In genomic region chr4:89837385-89837995, GRCh38 we compare ENCODE assay signal across 8 cellular contexts. TPM values are rescaled to one million over a fixed set of nuclear protein-coding genes. Genes with fewer than 3 reads are reported as not detected.
DNase-seq lines count a peak whose midpoint lies in the region; FAIRE-seq and TF ChIP-seq lines count a peak whose summit lies in the region.

No MANE protein-coding gene starts in this region.

- H3K27ac Mint-ChIP-seq in endodermal cell, result peak overlapping the region; percentile 80

- H3K4me1 Mint-ChIP-seq in endodermal cell, result no peaks in the 10 kb centered on the region

- H3K4me3 ChIP-seq in WERI-Rb-1 (ENCODE audit: low read depth, low read length) (peak overlapping the region; percentile 59), endodermal cell (ENCODE audit: low read length) (peak overlapping the region; percentile 84)

- peak overlapping the region; percentile 77 for H3K4me3 Mint-ChIP-seq in endodermal cell

- FAIRE-seq in HTR-8/SVneo (lab: Jason Lieb, UNC) (no peak), H54 (lab: Jason Lieb, UNC) (no peak)

- H3K27ac ChIP-seq in WERI-Rb-1 (peak overlapping the region; percentile 70), endodermal cell (ENCODE audit: low read depth, low read length) (peak overlapping the region; percentile 54), temporal lobe (ENCODE audit: low read depth, low read length) (peak overlapping the region; percentile 58)

- H3K27me3 Mint-ChIP-seq in endodermal cell (ENCODE audit: insufficient read depth), result peaks cover 34% of the 10 kb centered on the region

- TF ChIP-seq CTCF in WERI-Rb-1 (IDR thresholded peaks at IDR 0.05; ENCODE audit: low read depth, low read length) (peak; percentile 46), endodermal cell (conservative IDR thresholded peaks at IDR 0.05) (peak; percentile 61)

- H3K9ac ChIP-seq in endodermal cell (ENCODE audit: extremely low read depth, low read length, poor library complexity, severe bottlenecking), result no peak overlapping the region

- no peaks in the 10 kb centered on the region for H3K36me3 Mint-ChIP-seq in endodermal cell (ENCODE audit: low read depth)

- no peaks in the 10 kb centered on the region for H3K27me3 ChIP-seq in WERI-Rb-1 (ENCODE audit: insufficient read depth, low read depth, severe bottlenecking)
- peaks cover 41% of the 10 kb centered on the region for H3K27me3 ChIP-seq in endodermal cell (ENCODE audit: control insufficient read depth, insufficient read depth, low read length, poor library complexity, severe bottlenecking)

- H3K9me3 ChIP-seq in WERI-Rb-1 (ENCODE audit: severe bottlenecking) (no peaks in the 10 kb centered on the region), endodermal cell (ENCODE audit: control insufficient read depth, low read length) (no peaks in the 10 kb centered on the region)

- peak; percentile 35 to 81 (median 81) for DNase-seq in NCI-H1417 (lab: John Stamatoyannopoulos, UW)
- DNase-seq in NCI-H1417 treated with DMSO at 0.1 percent for 48 hours (lab: John Stamatoyannopoulos, UW), result no peak
- DNase-seq in HTR-8/SVneo (ENCODE audit: insufficient read length, low spot score), result peak; percentile 20
- DNase-seq in WERI-Rb-1, result peak; percentile 65
- DNase-seq in endodermal cell, result peak; percentile 91
- DNase-seq in lung microvascular endothelial cell (ENCODE audit: low read depth in 2 of 2), result peak; percentile 56 to 65
- no peak for DNase-seq in H54 (ENCODE audit: insufficient read length, low spot score)

- 1 to 2% methylated on average over 16 to 30 of the region's 30 CpGs for WGBS in endodermal cell (ENCODE audit: insufficient coverage in 1 of 2, insufficient read length in 1 of 2), 2 experiments

- H3K36me3 ChIP-seq in WERI-Rb-1, result no peaks in the 10 kb centered on the region
- no peaks in the 10 kb centered on the region for H3K36me3 ChIP-seq in endodermal cell (ENCODE audit: control insufficient read depth, insufficient read depth, low read length)

- no peaks in the 10 kb centered on the region for H3K9me3 Mint-ChIP-seq in endodermal cell

- no peak for TF ChIP-seq POLR2A in H54 (IDR thresholded peaks at IDR 0.05; ENCODE audit: low read depth, low read length)

- H3K4me1 ChIP-seq in endodermal cell (ENCODE audit: control insufficient read depth, insufficient read depth, low read length), result no peaks in the 10 kb centered on the region

RNA-seq across cellular contexts. Expression of gene SNCA, which starts 0.5 kb away (rescaled TPM):
- total RNA-seq in endodermal cell (10 to 100 TPM; 11.3 to 13.5 TPM), lung microvascular endothelial cell (56.2 and 148 TPM in 2 replicates), temporal lobe (60.5 TPM)
- polyA plus RNA-seq in endodermal cell (2013, experiment 1 of 2), result 21.4 TPM
- 19.5 TPM for polyA plus RNA-seq in endodermal cell (2013, experiment 2 of 2)

RNA-seq across cellular contexts. Expression of gene MMRN1, which starts 57.2 kb away (rescaled TPM):
- total RNA-seq in endodermal cell (not detected), lung microvascular endothelial cell (1,427 and 4,891 TPM in 2 replicates), temporal lobe (2.7 TPM)
- polyA plus RNA-seq in endodermal cell (2013, experiment 1 of 2), result 58.1 TPM
- 60.2 TPM for polyA plus RNA-seq in endodermal cell (2013, experiment 2 of 2)

Comparison
In these comparisons a context has a peak if more than half of its experiments do, and no peak if none do; other contexts are left out.
1. DNase-seq: peak in NCI-H1417 (3 of 3), HTR-8/SVneo (single experiment), WERI-Rb-1 (single experiment), endodermal cell (single experiment) and lung microvascular endothelial cell (2 of 2); none in NCI-H1417 treated with DMSO at 0.1 percent for 48 hours (single experiment) and H54 (single experiment).
2. RNA of gene MMRN1, which starts 57.2 kb away (total RNA-seq): 1,427 to 4,891 TPM in lung microvascular endothelial cell; 2.7 TPM in temporal lobe (single experiment) and not detected in endodermal cell; every median in the first group is over 100 times any median in the second.
3. Peak in every context shown above with its lines, with median percentiles within 50 percentile points of each other: H3K27ac ChIP-seq.